Comparison of ENCODE assay signal across 8 cellular contexts in genomic region chr3:49411968-49412631, GRCh38. TPM values are rescaled to one million over a fixed set of nuclear protein-coding genes. Genes with fewer than 3 reads are reported as not detected.
A peak's percentile ranks its signal among the peaks of the same experiment; 100 is the strongest.
DNase-seq lines count a peak whose midpoint lies in the region; ATAC-seq, FAIRE-seq and TF ChIP-seq lines count a peak whose summit lies in the region.

RHOA (minus strand) TSS chr3:49411976; CDS start chr3:49375589, 36,387 bp downstream.
TCTA (plus strand) TSS chr3:49412423; CDS start chr3:49412427, 4 bp downstream.

- ATAC-seq in GM18499 (IDR thresholded peaks at IDR 0.05; ENCODE audit: insufficient read depth, unreplicated experiment): peak; percentile 55
- peak; percentile 79 for ATAC-seq in HG02943 (IDR thresholded peaks at IDR 0.05; ENCODE audit: low read depth, unreplicated experiment)
- ATAC-seq in psoas muscle: peak; percentile 92 to 94 (median 93)

- peak within 1 kb of the TSS; percentile 78 to 85 for H3K4me3 ChIP-seq in right atrium auricular region
- H3K4me3 ChIP-seq in psoas muscle: peak within 1 kb of the TSS; percentile 87

- no peak for TF ChIP-seq CTCF in right atrium auricular region (IDR thresholded peaks at IDR 0.05)
- TF ChIP-seq CTCF in psoas muscle (IDR thresholded peaks at IDR 0.05): no peak

- H3K27me3 ChIP-seq in right atrium auricular region (no peaks in the 10 kb centered on the region), psoas muscle (ENCODE audit: insufficient read depth in 3 of 3, low read length in 2 of 3) (no peaks in the 10 kb centered on the region)

- intact Hi-C loops in T-helper 2 cell treated with Interferon-gamma antibody and Interleukin-4, amounts not matched to agents 100 ng/mL and 5 ng/mL, for 36 hours (cut with micrococcal nuclease): loop anchor here (1.0 to 2.0 kb wide), 7 partner anchors 17 to 391 kb away; partner anchors contain the start of genes DAG1, GPX1, NICN1 and QRICH1
- intact Hi-C loops in psoas muscle (cut with DNase I): loop anchor here (2.0 to 5.0 kb wide), 2 partner anchors 53 to 70 kb away; partner anchors contain the start of genes GPX1 (in 1 of the 2) and USP4 (in 1 of the 2)

- FAIRE-seq in urothelium cell line (lab: Jason Lieb, UNC): peak; percentile 95

- peak within 1 kb of the TSS; percentile 90 to 92 for H3K27ac ChIP-seq in right atrium auricular region
- peak within 1 kb of the TSS; percentile 99 for H3K27ac ChIP-seq in psoas muscle

- H3K4me1 ChIP-seq in right atrium auricular region: peaks cover 0 to 63% of the 10 kb centered on the region in 2 donors
- H3K4me1 ChIP-seq in psoas muscle: peaks cover 42% of the 10 kb centered on the region

- WGBS in psoas muscle, 3 donors: 0 to 1% (median 0%) methylated on average over 54 to 62 of the region's 62 CpGs

- H3K9me3 ChIP-seq in right atrium auricular region: no peaks in the 10 kb centered on the region
- H3K9me3 ChIP-seq in psoas muscle: no peaks in the 10 kb centered on the region

- H3K36me3 ChIP-seq in right atrium auricular region (peaks cover 13% of the 10 kb centered on the region), psoas muscle (ENCODE audit: insufficient read depth in 1 of 2, low read depth in 1 of 2) (peaks cover 0 to 37% of the 10 kb centered on the region in 2 donors)

- DNase-seq in NCI-H187 treated with DMSO at 0.1 percent for 48 hours (lab: John Stamatoyannopoulos, UW) (peak; percentile 90), anterior cingulate cortex (lab: John Stamatoyannopoulos, UW) (peak; percentile 82 to 100 (median 99)), right atrium auricular region (ENCODE audit: low spot score) (peak; percentile 100), psoas muscle (peak; percentile 99 to 100), urothelium cell line (ENCODE audit: low spot score) (peak; percentile 97)

RNA-seq across cellular contexts. Expression of gene RHOA, which starts in this region (rescaled TPM):
- total RNA-seq in T-helper 2 cell treated with Interferon-gamma antibody and Interleukin-4, amounts not matched to agents 100 ng/mL and 5 ng/mL, for 36 hours: 450 and 466 TPM in 2 replicates
- 100 to 1,000 TPM; 292 to 304 TPM for total RNA-seq in right atrium auricular region
- 100 to 1,000 TPM; 251 to 334 (median 271) TPM for total RNA-seq in psoas muscle
- polyA plus RNA-seq in psoas muscle: 100 to 1,000 TPM; 179 to 341 (median 287) TPM

RNA-seq across cellular contexts. Expression of gene TCTA, which starts in this region (rescaled TPM):
- total RNA-seq in T-helper 2 cell treated with Interferon-gamma antibody and Interleukin-4, amounts not matched to agents 100 ng/mL and 5 ng/mL, for 36 hours: 24.6 and 26.6 TPM in 2 replicates
- 10 to 100 TPM; 13.9 to 23.1 TPM for total RNA-seq in right atrium auricular region
- 10 to 100 TPM; 11.4 to 23.4 (median 16.7) TPM for total RNA-seq in psoas muscle
- 10 to 100 TPM; 13.8 to 46.1 (median 18.1) TPM for polyA plus RNA-seq in psoas muscle

Comparison
In these comparisons a context has a peak if more than half of its experiments do, and no peak if none do; other contexts are left out.
1. Peak in every context shown above with its lines: DNase-seq, ATAC-seq, H3K4me3 ChIP-seq and H3K27ac ChIP-seq.